In genomic region chr12:56189336-56189917, GRCh38 we compare ENCODE assay signal across 9 cellular contexts. TPM values are rescaled to one million over a fixed set of nuclear protein-coding genes. Genes with fewer than 3 reads are reported as not detected.
DNase-seq lines count a peak whose midpoint lies in the region; ATAC-seq, FAIRE-seq and TF ChIP-seq lines count a peak whose summit lies in the region.
"Had no signal": no experiment of that assay in that cellular context is flagged by ENCODE, and none has a peak within 500 bp of the region (broad histone marks: within the 10 kb centered on the region; RNA-seq: fewer than 3 reads in every experiment).

TSS of gene SMARCC2 (minus strand) at chr12:56189483. CDS start at chr12:56189461, 22 bp downstream.

- intact Hi-C loops in breast epithelium (cut with DNase I; ENCODE audit: low total_unique reads), result loop anchor here (5.0 kb wide), 1 partner anchor 62 kb away; the partner anchor contains the start of gene ESYT1

- H3K27me3 ChIP-seq in WERI-Rb-1 (ENCODE audit: insufficient read depth, low read depth, severe bottlenecking), result no peaks in the 10 kb centered on the region
- H3K27me3 ChIP-seq in breast epithelium, result no peaks in the 10 kb centered on the region
- no peaks in the 10 kb centered on the region for H3K27me3 ChIP-seq in small intestine (ENCODE audit: control insufficient read depth in 2 of 2, insufficient read depth in 2 of 2, low read length in 2 of 2)

- peak within 1 kb of the TSS; percentile 93 for H3K27ac ChIP-seq in WERI-Rb-1
- H3K27ac ChIP-seq in breast epithelium, result peak within 1 kb of the TSS; percentile 93 to 96
- H3K27ac ChIP-seq in small intestine (ENCODE audit: low read depth in 1 of 2, low read length in 1 of 2), result peak within 1 kb of the TSS; percentile 81 to 89

- TF ChIP-seq CTCF in WERI-Rb-1 (IDR thresholded peaks at IDR 0.05; ENCODE audit: low read depth, low read length), result peak; percentile 89
- peak; percentile 19 to 88 (median 72) for TF ChIP-seq CTCF in breast epithelium (IDR thresholded peaks at IDR 0.05)

- peak; percentile 76 for ATAC-seq in HG03045 (IDR thresholded peaks at IDR 0.05; ENCODE audit: unreplicated experiment)

- H3K4me3 ChIP-seq in WERI-Rb-1 (ENCODE audit: low read depth, low read length) (peak within 1 kb of the TSS; percentile 99), breast epithelium (peak within 1 kb of the TSS; percentile 78 to 94 (median 92)), small intestine (ENCODE audit: low read depth in 1 of 2, low read length in 2 of 2) (peak within 1 kb of the TSS; percentile 86 to 89)

- FAIRE-seq in small intestine (lab: Jason Lieb, UNC), result no peak
- FAIRE-seq: A204.1 had no signal

- H3K36me3 ChIP-seq in WERI-Rb-1 (peaks cover 36% of the 10 kb centered on the region), breast epithelium (no peaks in the 10 kb centered on the region), small intestine (ENCODE audit: control insufficient read depth in 2 of 2, insufficient read depth in 2 of 2, low read length in 2 of 2) (peaks cover 0 to 7% of the 10 kb centered on the region in 2 donors)

- H3K9me3 ChIP-seq in WERI-Rb-1 (ENCODE audit: severe bottlenecking) (no peaks in the 10 kb centered on the region), breast epithelium (no peaks in the 10 kb centered on the region), small intestine (ENCODE audit: control insufficient read depth, low read depth) (no peaks in the 10 kb centered on the region)

- H3K4me1 ChIP-seq in breast epithelium, result peaks cover 0 to 13% of the 10 kb centered on the region in 2 donors
- peaks cover 2 to 7% of the 10 kb centered on the region in 2 donors for H3K4me1 ChIP-seq in small intestine (ENCODE audit: control insufficient read depth in 2 of 2, insufficient read depth in 1 of 2, low read depth in 1 of 2, low read length in 1 of 2)

- peak; percentile 88 for DNase-seq in NCI-H1436 (lab: John Stamatoyannopoulos, UW)
- DNase-seq in NCI-H1436 treated with DMSO at 0.1 percent for 48 hours (lab: John Stamatoyannopoulos, UW), result no peak
- peak; percentile 83 for DNase-seq in NCI-H2171 (lab: John Stamatoyannopoulos, UW)
- DNase-seq in WERI-Rb-1, result peak; percentile 93
- peak; percentile 83 to 88 for DNase-seq in breast epithelium (ENCODE audit: low spot score in 2 of 2)
- peak; percentile 93 for DNase-seq in iPS-NIHi11 (ENCODE audit: low spot score)
- DNase-seq in small intestine, result peak; percentile 88

- WGBS in small intestine, 3 donors, result 0 to 1% (median 0%) methylated on average over 31 to 71 of the region's 71 CpGs

- TF ChIP-seq POLR2A in breast epithelium (IDR thresholded peaks at IDR 0.05), result no peak

RNA-seq across cellular contexts. Expression of gene SMARCC2, which starts in this region (rescaled TPM):
- total RNA-seq in breast epithelium, result 100 to 1,000 TPM; 105 to 114 (median 106) TPM
- 10 to 100 TPM; 18.6 to 31.1 (median 20.4) TPM for polyA plus RNA-seq in small intestine
